25 cellular contexts compared by ENCODE assay signal in genomic region chr7:108225531-108226181, GRCh38.
"Had no signal": no experiment of that assay in that cellular context is flagged by ENCODE, and none has a peak within 500 bp of the region (broad histone marks: within the 10 kb centered on the region; RNA-seq: fewer than 3 reads in every experiment).

No MANE protein-coding gene starts in this region.

- H3K4me3 ChIP-seq: adrenal gland, breast epithelium, colonic mucosa had no signal

- ATAC-seq: activated CD4-positive, CD25-positive, alpha-beta regulatory T cell treated with anti-CD3 and anti-CD28 coated beads, Interleukin-2, amount 50 U/mL, for 24 hours; activated CD8-positive, alpha-beta T cell treated with anti-CD3 and anti-CD28 coated beads for 36 hours; activated T-cell treated with anti-CD3 and anti-CD28 coated beads, Interleukin-2, amount 50 U/mL, for 72 hours; Panc1; Right ventricle myocardium inferior had no signal

- H3K27ac ChIP-seq: adrenal gland, breast epithelium, colonic mucosa had no signal

- H3K27me3 ChIP-seq: adrenal gland, breast epithelium, colonic mucosa had no signal

- H3K9me3 ChIP-seq: adrenal gland, breast epithelium, colonic mucosa had no signal

- H3K36me3 ChIP-seq: adrenal gland, breast epithelium, colonic mucosa had no signal

- DNase-seq: activated CD4-positive, alpha-beta T cell treated with anti-CD3 and anti-CD28 coated beads for 4 hours; activated CD8-positive, alpha-beta memory T cell treated with anti-CD3 and anti-CD28 coated beads, Interleukin-2, amount 50 U/mL, for 4 hours; activated CD8-positive, alpha-beta T cell treated with anti-CD3 and anti-CD28 coated beads for 36 hours; activated gamma-delta T cell treated with Interleukin-2 at 50 U/mL for 16 hours; activated naive CD4-positive, alpha-beta T cell treated with anti-CD3 and anti-CD28 coated beads, Interleukin-2, amount 10 ng/mL, durations not matched to agents 7 days and 5 days; activated naive CD8-positive, alpha-beta T cell treated with anti-CD3 and anti-CD28 coated beads for 36 hours; activated T-cell treated with anti-CD3 and anti-CD28 coated beads, Interleukin-2, amount 50 U/mL, for 72 hours; adrenal gland; anterior cingulate cortex; caudate nucleus; colonic mucosa; NCI-H1092; NCI-H1417; NCI-H1930; NCI-H2107; NCI-H2171 treated with DMSO at 0.1 percent for 48 hours; NCI-H345; NCI-H510A; NCI-H526 treated with DMSO at 0.1 percent for 48 hours; OCI-M1; RPMI8226 had no signal

- H3K4me1 ChIP-seq: breast epithelium, colonic mucosa had no signal
